In genomic region chr3:193959861-193960260, GRCh38 we compare ENCODE assay signal across 20 cellular contexts.
"Had no signal": no experiment of that assay in that cellular context is flagged by ENCODE, and none has a peak within 500 bp of the region (broad histone marks: within the 10 kb centered on the region; RNA-seq: fewer than 3 reads in every experiment).

No MANE protein-coding gene starts in this region.

- H3K27me3 ChIP-seq: gastrocnemius medialis, upper lobe of right lung had no signal

- H3K27ac Mint-ChIP-seq: activated CD4-positive, alpha-beta memory T cell treated with anti-CD3 and anti-CD28 coated beads for 36 hours; activated naive CD4-positive, alpha-beta T cell treated with anti-CD3 and anti-CD28 coated beads for 36 hours; activated naive CD8-positive, alpha-beta T cell treated with anti-CD3 and anti-CD28 coated beads, Interleukin-2, amount 10 ng/mL, durations not matched to agents 7 days and 5 days; activated T-cell treated with anti-CD3 and anti-CD28 coated beads, Interleukin-2, amount 50 U/mL, for 72 hours; nephron progenitor cell; progenitor cell of endocrine pancreas; T-helper 17 cell had no signal

- H3K36me3 ChIP-seq: esophagus muscularis mucosa, gastrocnemius medialis, spleen, thoracic aorta, upper lobe of right lung had no signal

- ATAC-seq: activated T-cell treated with anti-CD3 and anti-CD28 coated beads, Interleukin-2, amount 50 U/mL, for 72 hours; gastrocnemius medialis; T-helper 17 cell had no signal

- H3K4me3 Mint-ChIP-seq: activated CD4-positive, alpha-beta memory T cell treated with anti-CD3 and anti-CD28 coated beads for 36 hours; activated naive CD4-positive, alpha-beta T cell treated with anti-CD3 and anti-CD28 coated beads for 36 hours; activated naive CD8-positive, alpha-beta T cell treated with anti-CD3 and anti-CD28 coated beads, Interleukin-2, amount 10 ng/mL, durations not matched to agents 7 days and 5 days; activated T-cell treated with anti-CD3 and anti-CD28 coated beads, Interleukin-2, amount 50 U/mL, for 72 hours; T-helper 17 cell had no signal

- H3K4me1 Mint-ChIP-seq: activated naive CD8-positive, alpha-beta T cell treated with anti-CD3 and anti-CD28 coated beads, Interleukin-2, amount 10 ng/mL, durations not matched to agents 7 days and 5 days had no signal

- DNase-seq: activated CD4-positive, alpha-beta memory T cell treated with anti-CD3 and anti-CD28 coated beads for 36 hours; activated CD4-positive, alpha-beta T cell treated with anti-CD3 and anti-CD28 coated beads for 48 hours; activated effector memory CD4-positive, alpha-beta T cell treated with Interleukin-2 at 50 U/mL for 16 hours; activated naive CD4-positive, alpha-beta T cell treated with anti-CD3 and anti-CD28 coated beads for 36 hours; activated naive CD8-positive, alpha-beta T cell treated with anti-CD3 and anti-CD28 coated beads, Interleukin-2, amount 10 ng/mL, durations not matched to agents 7 days and 5 days; activated T-cell treated with anti-CD3 and anti-CD28 coated beads, Interleukin-2, amount 50 U/mL, for 72 hours; amniotic stem cell; effector CD8-positive, alpha-beta T cell; gastrocnemius medialis; left ventricle myocardium superior; spleen; stimulated activated CD4-positive, alpha-beta T cell treated with anti-CD3 and anti-CD28 coated beads, Interleukin-4, amount 100 ng/mL, for 1 hour; stimulated activated naive CD4-positive, alpha-beta T cell; SW 1271; T-helper 17 cell; upper lobe of right lung had no signal

- H3K27ac ChIP-seq: esophagus muscularis mucosa, gastrocnemius medialis, spleen, thoracic aorta, upper lobe of right lung had no signal

- H3K36me3 Mint-ChIP-seq: activated CD4-positive, alpha-beta memory T cell treated with anti-CD3 and anti-CD28 coated beads for 36 hours; activated naive CD8-positive, alpha-beta T cell treated with anti-CD3 and anti-CD28 coated beads, Interleukin-2, amount 10 ng/mL, durations not matched to agents 7 days and 5 days had no signal

- H3K4me3 ChIP-seq: esophagus muscularis mucosa, gastrocnemius medialis, spleen, thoracic aorta, upper lobe of right lung had no signal

- H3K4me1 ChIP-seq: spleen, upper lobe of right lung had no signal
